15 cellular contexts compared by ENCODE assay signal in genomic region chr1:27595597-27595996, GRCh38. TPM values are rescaled to one million over a fixed set of nuclear protein-coding genes. Genes with fewer than 3 reads are reported as not detected.
A peak's percentile ranks its signal among the peaks of the same experiment; 100 is the strongest.
DNase-seq lines count a peak whose midpoint lies in the region; ATAC-seq and TF ChIP-seq lines count a peak whose summit lies in the region.
"Had no signal": no experiment of that assay in that cellular context is flagged by ENCODE, and none has a peak within 500 bp of the region (broad histone marks: within the 10 kb centered on the region; RNA-seq: fewer than 3 reads in every experiment).

No MANE protein-coding gene starts in this region.

- POLR2A ChIA-PET in MCF 10A (lab: Yijun Ruan, JAX) = interaction anchor here (1.2 to 2.6 kb wide), 5 partner anchors 20 to 229 kb away, joined by 3 to 8 read pairs (median 5); partner anchors contain the start of gene MAP3K6

- no peak overlapping the region for H3K4me3 Mint-ChIP-seq in MCF 10A (ENCODE audit: unreplicated experiment)
- H3K4me3 Mint-ChIP-seq: brain had no signal

- no peak overlapping the region for H2AFZ ChIP-seq in mesenchymal stem cell (ENCODE audit: low read depth, low read length)

- BruUV-seq in MCF 10A (replicated peaks; lab: Mats Ljungman, UMichigan) = no TSS peak

- peak overlapping the region; percentile 31 for H4K91ac ChIP-seq in mesenchymal stem cell (ENCODE audit: low read length)

- H3K27ac ChIP-seq in breast epithelium (peak overlapping the region; percentile 55 to 93), adrenal gland (peak overlapping the region in 3 of 5 donors; percentile 83 to 96 (median 85)), mesenchymal stem cell (ENCODE audit: low read length, poor library complexity, severe bottlenecking) (peak overlapping the region; percentile 51), suprapubic skin (peak overlapping the region; percentile 33)
- H3K27ac ChIP-seq: HL-60, SJCRH30 had no signal

- H3K4me1 ChIP-seq in breast epithelium (peaks cover 47 to 54% of the 10 kb centered on the region in 2 donors), adrenal gland (replicated peaks in 1 of 2) (peaks cover 98 to 100% of the 10 kb centered on the region in 2 donors), mesenchymal stem cell (ENCODE audit: control insufficient read depth, insufficient read depth, low read depth, low read length) (peaks cover 96% of the 10 kb centered on the region), suprapubic skin (peaks cover 99% of the 10 kb centered on the region)

- no peak overlapping the region for H2BK5ac ChIP-seq in mesenchymal stem cell (ENCODE audit: low read depth, low read length, poor library complexity, severe bottlenecking)

- H3K9me3 Mint-ChIP-seq in MCF 10A (ENCODE audit: unreplicated experiment) = no peaks in the 10 kb centered on the region
- H3K9me3 Mint-ChIP-seq: brain had no signal

- H3K23ac ChIP-seq in mesenchymal stem cell (ENCODE audit: low read length in 2 of 2) = no peak overlapping the region

- no peak overlapping the region for H2BK15ac ChIP-seq in mesenchymal stem cell (ENCODE audit: low read depth, poor library complexity, severe bottlenecking)

- H3K9ac ChIP-seq in mesenchymal stem cell (ENCODE audit: low read length) = peak overlapping the region; percentile 29

- H2BK12ac ChIP-seq in mesenchymal stem cell (ENCODE audit: low read length in 2 of 2) = peak overlapping the region; percentile 24 to 49

- peaks cover 21% of the 10 kb centered on the region for H3K79me1 ChIP-seq in mesenchymal stem cell (replicated peaks; ENCODE audit: low read length, poor library complexity, severe bottlenecking)

- CTCF ChIA-PET in MCF 10A (lab: Yijun Ruan, JAX) = interaction anchor here (0.6 to 3.0 kb wide), 5 partner anchors 11 to 281 kb away, joined by 3 to 25 read pairs (median 4); no protein-coding TSS in a partner anchor

- no peak for TF ChIP-seq EP300 in suprapubic skin (IDR thresholded peaks at IDR 0.05)

- H3K27me3 Mint-ChIP-seq in MCF 10A (ENCODE audit: insufficient read depth, unreplicated experiment) = no peaks in the 10 kb centered on the region
- H3K27me3 Mint-ChIP-seq: brain had no signal

- no peak overlapping the region for H3K18ac ChIP-seq in mesenchymal stem cell (ENCODE audit: low read depth in 1 of 2, low read length in 2 of 2)

- TF ChIP-seq POLR2A in breast epithelium (IDR thresholded peaks at IDR 0.05) (no peak), adrenal gland (IDR thresholded peaks at IDR 0.05) (no peak), suprapubic skin (IDR thresholded peaks at IDR 0.05) (no peak)

- no peak overlapping the region for H2BK120ac ChIP-seq in mesenchymal stem cell (ENCODE audit: low read depth, low read length)

- no peak overlapping the region for H3K4me2 ChIP-seq in mesenchymal stem cell (ENCODE audit: low read length, poor library complexity, severe bottlenecking)

- H3K4me3 ChIP-seq in breast epithelium (peak overlapping the region in 1 of 3 donors; percentile 49), adrenal gland (no peak overlapping the region), mesenchymal stem cell (ENCODE audit: insufficient read depth in 1 of 2, low read depth in 1 of 2, low read length in 2 of 2) (no peak overlapping the region), suprapubic skin (no peak overlapping the region)
- H3K4me3 ChIP-seq: GM12878, SJCRH30 had no signal

- intact Hi-C loops in breast epithelium (cut with DNase I; ENCODE audit: low total_unique reads) (loop anchor here (2.0 kb wide), 1 partner anchor 73 kb away; no protein-coding TSS in a partner anchor), MCF 10A (cut with micrococcal nuclease) (no loop called here), adrenal gland (cut with DNase I) (no loop called here)

- TF ChIP-seq CTCF in breast epithelium (IDR thresholded peaks at IDR 0.05) (no peak), MCF 10A (IDR thresholded peaks at IDR 0.05; ENCODE audit: unreplicated experiment) (no peak), adrenal gland (IDR thresholded peaks at IDR 0.05) (no peak), suprapubic skin (IDR thresholded peaks at IDR 0.05) (no peak)

- no peaks in the 10 kb centered on the region for H3K9me3 ChIP-seq in breast epithelium
- H3K9me3 ChIP-seq in adrenal gland (replicated peaks in 1 of 3) = no peaks in the 10 kb centered on the region
- H3K9me3 ChIP-seq in mesenchymal stem cell (ENCODE audit: control insufficient read depth, low read length) = no peaks in the 10 kb centered on the region
- no peaks in the 10 kb centered on the region for H3K9me3 ChIP-seq in suprapubic skin
- H3K9me3 ChIP-seq: SJCRH30 had no signal

- no peak overlapping the region for H3K4ac ChIP-seq in mesenchymal stem cell (ENCODE audit: low read depth in 1 of 2, low read length in 2 of 2)

- ATAC-seq in HG02623 (IDR thresholded peaks at IDR 0.05; ENCODE audit: unreplicated experiment) = no peak

- peak overlapping the region in 1 of 2 experiments; percentile 44 for H3K14ac ChIP-seq in mesenchymal stem cell (ENCODE audit: low read length in 2 of 2)

- H2AK5ac ChIP-seq in mesenchymal stem cell (ENCODE audit: low read length, severe bottlenecking) = peak overlapping the region; percentile 41

- H3K27me3 ChIP-seq in breast epithelium (no peaks in the 10 kb centered on the region), adrenal gland (no peaks in the 10 kb centered on the region), mesenchymal stem cell (ENCODE audit: control insufficient read depth in 1 of 2, insufficient read depth in 1 of 2, low read length in 2 of 2) (no peaks in the 10 kb centered on the region), suprapubic skin (no peaks in the 10 kb centered on the region)
- H3K27me3 ChIP-seq: SJCRH30 had no signal

- no peaks in the 10 kb centered on the region for H3K36me3 Mint-ChIP-seq in MCF 10A (ENCODE audit: insufficient read depth, unreplicated experiment)
- H3K36me3 Mint-ChIP-seq: brain had no signal

- no peak overlapping the region for H3K27ac Mint-ChIP-seq in MCF 10A (ENCODE audit: low read depth, unreplicated experiment)
- H3K27ac Mint-ChIP-seq: brain had no signal

- 56 to 72% (median 59%) methylated on average over 5 of the region's 5 CpGs for WGBS in adrenal gland, 4 donors
- 83% methylated on average over 5 of the region's 5 CpGs for WGBS in mesenchymal stem cell
- 57% methylated on average over 5 of the region's 5 CpGs for WGBS in suprapubic skin

- H3K4me1 Mint-ChIP-seq in MCF 10A (ENCODE audit: insufficient read depth, unreplicated experiment) = peaks cover 30% of the 10 kb centered on the region
- H3K4me1 Mint-ChIP-seq: brain had no signal

- H4K8ac ChIP-seq in mesenchymal stem cell (ENCODE audit: low read length) = peak overlapping the region; percentile 27

- no peak for DNase-seq in breast epithelium (ENCODE audit: low spot score in 2 of 2)
- no peak for DNase-seq in MCF 10A (ENCODE audit: unreplicated experiment)
- no peak for DNase-seq in adrenal gland
- DNase-seq in mesenchymal stem cell = no peak
- DNase-seq in suprapubic skin (ENCODE audit: low spot score in 2 of 2) = no peak
- DNase-seq in GM19238 (ENCODE audit: insufficient read length, low spot score) = no peak
- no peak for DNase-seq in NCI-H524 (lab: John Stamatoyannopoulos, UW)
- DNase-seq: activated gamma-delta T cell, Karpas-422, NCI-H1417 had no signal

- no peaks in the 10 kb centered on the region for H3K36me3 ChIP-seq in breast epithelium
- H3K36me3 ChIP-seq in adrenal gland (replicated peaks in 1 of 2) = no peaks in the 10 kb centered on the region
- peaks cover 10 to 36% of the 10 kb centered on the region in 2 experiments for H3K36me3 ChIP-seq in mesenchymal stem cell (ENCODE audit: control insufficient read depth in 1 of 2, insufficient read depth in 2 of 2, low read depth in 1 of 2, low read length in 2 of 2)
- H3K36me3 ChIP-seq in suprapubic skin = peaks cover 3% of the 10 kb centered on the region

RNA-seq across cellular contexts. Expression of gene AHDC1, which starts 8.3 kb away (rescaled TPM):
- total RNA-seq in breast epithelium (10 to 100 TPM; 10.7 to 17.1 (median 15.4) TPM), MCF 10A (2022) (18.4 and 25.2 TPM in 2 replicates), adrenal gland (100 to 1,000 TPM in 1 of 8 donors, 10 to 100 TPM in 7; 43.9 to 111 (median 71.8) TPM), suprapubic skin (100 to 1,000 TPM in 1 of 4 donors, 10 to 100 TPM in 3; 46.7 to 103 (median 60.1) TPM)
- 10 to 100 TPM; 10.4 to 98.5 (median 27.0) TPM for polyA plus RNA-seq in adrenal gland
- 27.0 TPM for polyA plus RNA-seq in mesenchymal stem cell (2013, experiment 1 of 2)
- polyA plus RNA-seq in mesenchymal stem cell (2013, experiment 2 of 2) = 24.1 TPM

RNA-seq across cellular contexts. Expression of gene FGR, which starts 39.4 kb away (rescaled TPM):
- total RNA-seq in breast epithelium = 10 to 100 TPM; 22.1 to 46.9 (median 24.3) TPM
- total RNA-seq in MCF 10A (2022) = not detected in 2 replicates
- total RNA-seq in adrenal gland = 10 to 100 TPM in 4 of 8 donors, 1 to 10 TPM in 4; 4.7 to 16.0 (median 10.4) TPM
- polyA plus RNA-seq in adrenal gland = 10 to 100 TPM in 2 of 3 donors, 1 to 10 TPM in 1; 6.0 to 51.9 (median 11.3) TPM
- 0.04 TPM for polyA plus RNA-seq in mesenchymal stem cell (2013, experiment 1 of 2)
- 0.03 TPM for polyA plus RNA-seq in mesenchymal stem cell (2013, experiment 2 of 2)
- total RNA-seq in suprapubic skin = 1 to 10 TPM; 3.0 to 9.2 (median 5.9) TPM
- total RNA-seq: SJCRH30 had no signal

Comparison
In these comparisons a context has a peak if more than half of its experiments do, and no peak if none do; other contexts are left out.
1. H3K27ac ChIP-seq: peak in every context shown above with its lines; median percentile 85 in adrenal gland; 74 in breast epithelium; 51 in mesenchymal stem cell; 33 in suprapubic skin.